ENCODE assay signal across 1 cellular context in genomic region chr1:12477936-12478611, GRCh38.
TF ChIP-seq lines count a peak whose summit lies in the region.

No MANE protein-coding gene starts in this region.

TF ChIP-seq in HepG2, 621 proteins besides CTCF, POLR2A, EP300 and RAD21 (continued from another document and continues in another):
- no peak for TF ChIP-seq ZBTB49 (CRISPR knock-in tag; IDR thresholded peaks at IDR 0.05; ENCODE audit: borderline replicate concordance)
- no peak for TF ChIP-seq ZNF326 (CRISPR knock-in tag; IDR thresholded peaks at IDR 0.05; ENCODE audit: borderline replicate concordance)
- no peak for TF ChIP-seq PRMT3 (CRISPR knock-in tag; IDR thresholded peaks at IDR 0.05; ENCODE audit: borderline replicate concordance, low read depth)
- TF ChIP-seq ZNF10 (CRISPR knock-in tag; IDR thresholded peaks at IDR 0.05; ENCODE audit: borderline replicate concordance, low read depth), result no peak
- no peak for TF ChIP-seq ZNF572 (CRISPR knock-in tag; IDR thresholded peaks at IDR 0.05)
- TF ChIP-seq EZH2 (conservative IDR thresholded peaks at IDR 0.05; ENCODE audit: low read depth, low read length), result no peak
- no peak; the same call in 1 of the 2 replicates for TF ChIP-seq AFF4 (CRISPR knock-in tag; IDR thresholded peaks at IDR 0.05)
- peak; percentile 60; the same call in 1 of the 2 replicates for TF ChIP-seq BCL3 (CRISPR knock-in tag; IDR thresholded peaks at IDR 0.05)
- peak; percentile 89 for TF ChIP-seq GFI1 (CRISPR knock-in tag; IDR thresholded peaks at IDR 0.05; ENCODE audit: borderline replicate concordance)
- TF ChIP-seq, protein P1, sequence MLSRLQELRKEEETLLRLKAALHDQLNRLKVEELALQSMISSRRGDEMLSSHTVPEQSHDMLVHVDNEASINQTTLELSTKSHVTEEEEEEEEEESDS (CRISPR knock-in tag; IDR thresholded peaks at IDR 0.05; ENCODE audit: borderline replicate concordance), result peak; percentile 50; the same call in 1 of the 2 replicates
- no peak for TF ChIP-seq ZNF530 (CRISPR knock-in tag; IDR thresholded peaks at IDR 0.05; ENCODE audit: low read depth)
- TF ChIP-seq SRF (IDR thresholded peaks at IDR 0.05; ENCODE audit: low read depth, low read length), result no peak
- no peak for TF ChIP-seq HMGA1 (CRISPR knock-in tag; conservative IDR thresholded peaks at IDR 0.05)
- 0 out of 2 replicates have a peak, but pooled peaks have one; percentile 45 for TF ChIP-seq ZKSCAN8 (CRISPR knock-in tag; IDR thresholded peaks at IDR 0.05; ENCODE audit: borderline replicate concordance)
- TF ChIP-seq HNRNPLL (IDR thresholded peaks at IDR 0.05; ENCODE audit: low read depth, low read length, poor library complexity, severe bottlenecking), result no peak
- no peak for TF ChIP-seq ZNF225 (CRISPR knock-in tag; IDR thresholded peaks at IDR 0.05)
- peak; percentile 59; the same call in 1 of the 2 replicates for TF ChIP-seq TAF1 (CRISPR knock-in tag; IDR thresholded peaks at IDR 0.05)
- no peak for TF ChIP-seq ZNF543 (CRISPR knock-in tag; IDR thresholded peaks at IDR 0.05)
- TF ChIP-seq ZFP41 (CRISPR knock-in tag; IDR thresholded peaks at IDR 0.05; ENCODE audit: borderline replicate concordance), result peak; percentile 60; the same call in 1 of the 2 replicates
- peak; percentile 92 for TF ChIP-seq ZNF292 (CRISPR knock-in tag; IDR thresholded peaks at IDR 0.05; ENCODE audit: borderline replicate concordance, low read depth)
- TF ChIP-seq GPN1 (CRISPR knock-in tag; IDR thresholded peaks at IDR 0.05; ENCODE audit: borderline replicate concordance), result no peak
- TF ChIP-seq MNT (IDR thresholded peaks at IDR 0.05), result no peak
- no peak for TF ChIP-seq PLRG1 (conservative IDR thresholded peaks at IDR 0.05)
- no peak for TF ChIP-seq POLR2AphosphoS2 (IDR thresholded peaks at IDR 0.05; ENCODE audit: low read depth, low read length)
- no peak for TF ChIP-seq PRPF4 (IDR thresholded peaks at IDR 0.05; ENCODE audit: low read depth, low read length, poor library complexity, severe bottlenecking)
- no peak for TF ChIP-seq ZNF30 (CRISPR knock-in tag; IDR thresholded peaks at IDR 0.05)
- TF ChIP-seq ZNF441 (CRISPR knock-in tag; IDR thresholded peaks at IDR 0.05; ENCODE audit: borderline replicate concordance), result no peak; the same call in 1 of the 2 replicates
- peak; percentile 91 for TF ChIP-seq SOX5 (CRISPR knock-in tag; IDR thresholded peaks at IDR 0.05; ENCODE audit: borderline replicate concordance)
- TF ChIP-seq ZBTB1 (CRISPR knock-in tag; IDR thresholded peaks at IDR 0.05; ENCODE audit: borderline replicate concordance), result no peak
- TF ChIP-seq ZNF333 (CRISPR knock-in tag; IDR thresholded peaks at IDR 0.05; ENCODE audit: borderline replicate concordance), result no peak
- TF ChIP-seq TBX2 (CRISPR knock-in tag; IDR thresholded peaks at IDR 0.05; ENCODE audit: borderline replicate concordance), result peak; percentile 92
- TF ChIP-seq ZNF263 (CRISPR knock-in tag; IDR thresholded peaks at IDR 0.05), result peak; percentile 68; the same call in 1 of the 2 replicates
- TF ChIP-seq GTF2F1 (IDR thresholded peaks at IDR 0.05; ENCODE audit: low read length), result no peak
- TF ChIP-seq, protein P2, sequence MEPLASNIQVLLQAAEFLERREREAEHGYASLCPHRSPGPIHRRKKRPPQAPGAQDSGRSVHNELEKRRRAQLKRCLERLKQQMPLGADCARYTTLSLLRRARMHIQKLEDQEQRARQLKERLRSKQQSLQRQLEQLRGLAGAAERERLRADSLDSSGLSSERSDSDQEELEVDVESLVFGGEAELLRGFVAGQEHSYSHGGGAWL (CRISPR knock-in tag; IDR thresholded peaks at IDR 0.05), result no peak
- TF ChIP-seq ZNF432 (CRISPR knock-in tag; IDR thresholded peaks at IDR 0.05; ENCODE audit: borderline replicate concordance), result no peak
- TF ChIP-seq ZNF234 (CRISPR knock-in tag; conservative IDR thresholded peaks at IDR 0.05), result no peak
- 0 out of 2 replicates have a peak, but pooled peaks have one; percentile 63 for TF ChIP-seq ZNF780A (CRISPR knock-in tag; IDR thresholded peaks at IDR 0.05)
- no peak for TF ChIP-seq MATR3 (CRISPR knock-in tag; IDR thresholded peaks at IDR 0.05)
- TF ChIP-seq, protein P3, sequence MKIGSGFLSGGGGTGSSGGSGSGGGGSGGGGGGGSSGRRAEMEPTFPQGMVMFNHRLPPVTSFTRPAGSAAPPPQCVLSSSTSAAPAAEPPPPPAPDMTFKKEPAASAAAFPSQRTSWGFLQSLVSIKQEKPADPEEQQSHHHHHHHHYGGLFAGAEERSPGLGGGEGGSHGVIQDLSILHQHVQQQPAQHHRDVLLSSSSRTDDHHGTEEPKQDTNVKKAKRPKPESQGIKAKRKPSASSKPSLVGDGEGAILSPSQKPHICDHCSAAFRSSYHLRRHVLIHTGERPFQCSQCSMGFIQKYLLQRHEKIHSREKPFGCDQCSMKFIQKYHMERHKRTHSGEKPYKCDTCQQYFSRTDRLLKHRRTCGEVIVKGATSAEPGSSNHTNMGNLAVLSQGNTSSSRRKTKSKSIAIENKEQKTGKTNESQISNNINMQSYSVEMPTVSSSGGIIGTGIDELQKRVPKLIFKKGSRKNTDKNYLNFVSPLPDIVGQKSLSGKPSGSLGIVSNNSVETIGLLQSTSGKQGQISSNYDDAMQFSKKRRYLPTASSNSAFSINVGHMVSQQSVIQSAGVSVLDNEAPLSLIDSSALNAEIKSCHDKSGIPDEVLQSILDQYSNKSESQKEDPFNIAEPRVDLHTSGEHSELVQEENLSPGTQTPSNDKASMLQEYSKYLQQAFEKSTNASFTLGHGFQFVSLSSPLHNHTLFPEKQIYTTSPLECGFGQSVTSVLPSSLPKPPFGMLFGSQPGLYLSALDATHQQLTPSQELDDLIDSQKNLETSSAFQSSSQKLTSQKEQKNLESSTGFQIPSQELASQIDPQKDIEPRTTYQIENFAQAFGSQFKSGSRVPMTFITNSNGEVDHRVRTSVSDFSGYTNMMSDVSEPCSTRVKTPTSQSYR (CRISPR knock-in tag; IDR thresholded peaks at IDR 0.05; ENCODE audit: borderline replicate concordance), result peak; percentile 57; the same call in 1 of the 2 replicates
- TF ChIP-seq HOXD1 (CRISPR knock-in tag; IDR thresholded peaks at IDR 0.05), result peak; percentile 65; the same call in 1 of the 2 replicates
- TF ChIP-seq ZNF841 (CRISPR knock-in tag; IDR thresholded peaks at IDR 0.05; ENCODE audit: borderline replicate concordance), result no peak
- TF ChIP-seq ZNF343 (CRISPR knock-in tag; IDR thresholded peaks at IDR 0.05), result no peak; the same call in 1 of the 2 replicates
- no peak for TF ChIP-seq NR1H2 (CRISPR knock-in tag; IDR thresholded peaks at IDR 0.05; ENCODE audit: borderline replicate concordance, low read depth)
- TF ChIP-seq CHCHD3 (CRISPR knock-in tag; IDR thresholded peaks at IDR 0.05), result no peak
- 0 out of 2 replicates have a peak, but pooled peaks have one; percentile 32 for TF ChIP-seq ZNF468 (CRISPR knock-in tag; IDR thresholded peaks at IDR 0.05)
- TF ChIP-seq ZNF207 (IDR thresholded peaks at IDR 0.05; ENCODE audit: borderline replicate concordance), result no peak
- no peak for TF ChIP-seq ZC3H4 (CRISPR knock-in tag; IDR thresholded peaks at IDR 0.05; ENCODE audit: borderline replicate concordance)
- TF ChIP-seq ZNF768 (CRISPR knock-in tag; IDR thresholded peaks at IDR 0.05), result no peak
- TF ChIP-seq ZNF562 (CRISPR knock-in tag; IDR thresholded peaks at IDR 0.05; ENCODE audit: borderline replicate concordance), result no peak
- peak; percentile 93 for TF ChIP-seq NCOR1 (IDR thresholded peaks at IDR 0.05; ENCODE audit: borderline replicate concordance, low read length)
- TF ChIP-seq GABPB1 (CRISPR knock-in tag; IDR thresholded peaks at IDR 0.05), result 0 out of 2 replicates have a peak, but pooled peaks have one; percentile 28
- no peak for TF ChIP-seq ZNF224 (CRISPR knock-in tag; IDR thresholded peaks at IDR 0.05)
- TF ChIP-seq RXRB (CRISPR knock-in tag; IDR thresholded peaks at IDR 0.05; ENCODE audit: borderline replicate concordance), result peak; percentile 98
- TF ChIP-seq RFXAP (CRISPR knock-in tag; IDR thresholded peaks at IDR 0.05; ENCODE audit: borderline replicate concordance), result peak; percentile 39; the same call in 1 of the 2 replicates
- TF ChIP-seq ASH2L (IDR thresholded peaks at IDR 0.05; ENCODE audit: insufficient read length, low read depth, low read length), result peak; percentile 82
- no peak for TF ChIP-seq PRDM4 (CRISPR knock-in tag; IDR thresholded peaks at IDR 0.05; ENCODE audit: borderline replicate concordance)
- no peak for TF ChIP-seq ARNT (IDR thresholded peaks at IDR 0.05)
- TF ChIP-seq ZNF75D (CRISPR knock-in tag; IDR thresholded peaks at IDR 0.05; ENCODE audit: borderline replicate concordance), result no peak
- TF ChIP-seq ESRRA (CRISPR knock-in tag; IDR thresholded peaks at IDR 0.05; ENCODE audit: low read depth), result peak; percentile 94
